Comparison of ENCODE assay signal across 15 cellular contexts in the genomic region with DNA sequence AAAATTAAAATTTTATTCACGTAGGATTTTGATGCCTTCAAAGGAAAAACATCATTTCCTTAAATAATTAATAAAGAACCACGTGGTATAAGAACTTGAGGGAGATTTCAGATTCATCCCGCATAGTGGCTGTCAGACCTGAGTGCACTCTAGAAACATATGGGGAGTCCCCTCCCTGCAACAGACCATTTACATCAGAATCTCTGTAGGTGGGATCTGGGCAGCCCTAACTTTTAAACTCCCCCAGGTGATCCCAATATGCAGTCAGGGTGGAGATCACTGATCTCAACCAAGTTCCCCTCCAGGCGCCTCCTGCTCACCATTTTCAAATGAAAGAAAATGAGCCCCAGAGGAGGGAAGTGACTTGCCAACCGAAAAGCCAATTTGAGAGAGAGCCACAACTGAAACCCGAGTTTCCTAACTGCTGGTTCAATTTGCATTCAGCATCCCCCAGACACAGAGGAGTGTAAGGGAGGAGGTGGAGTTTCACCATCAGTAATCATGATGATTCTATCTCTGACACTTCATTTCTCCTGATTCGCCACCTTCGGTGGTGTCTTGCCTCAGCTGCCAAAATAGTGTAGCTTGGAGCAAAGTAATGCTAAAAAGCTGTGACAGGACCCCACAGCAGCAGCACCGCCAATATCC. TPM values are rescaled to one million over a fixed set of nuclear protein-coding genes. Genes with fewer than 3 reads are reported as not detected.
DNase-seq lines count a peak whose midpoint lies in the region; ATAC-seq and TF ChIP-seq lines count a peak whose summit lies in the region.
"Had no signal": no experiment of that assay in that cellular context is flagged by ENCODE, and none has a peak within 500 bp of the region (broad histone marks: within the 10 kb centered on the region; RNA-seq: fewer than 3 reads in every experiment).

No MANE protein-coding gene starts in this region.

- no peak overlapping the region for H4K5ac ChIP-seq in mesendoderm (ENCODE audit: low read length)

- no peak overlapping the region for H3K4me2 ChIP-seq in mesendoderm (ENCODE audit: low read length)

- no peak overlapping the region for H3K56ac ChIP-seq in mesendoderm (ENCODE audit: low read length)

- peaks cover 0 to 6% (median 0%) of the 10 kb centered on the region in 7 donors for H3K9me3 Mint-ChIP-seq in CD14-positive monocyte
- H3K9me3 Mint-ChIP-seq: activated T-helper 1 cell treated with anti-CD3 and anti-CD28 coated beads, Interleukin-12 subunit alpha, Interleukin-12 subunit beta, Interleukin-2, Interleukin-4 antibody, amounts not matched to agents 30 ng/mL and 10 ng/mL and 1 ng/mL, durations not matched to agents 14 hours and 24 hours and 36 hours had no signal

- peaks cover 9% of the 10 kb centered on the region for H3K4me1 Mint-ChIP-seq in CD14-positive monocyte

- H2AK5ac ChIP-seq in mesendoderm (ENCODE audit: low read length) = no peak overlapping the region

- no peaks in the 10 kb centered on the region for H3K36me3 ChIP-seq in mesendoderm (ENCODE audit: control insufficient read depth, insufficient read depth, low read length)
- H3K36me3 ChIP-seq: esophagus squamous epithelium, HAP-1, WERI-Rb-1 had no signal

- H3K4me3 ChIP-seq in mesendoderm (ENCODE audit: low read length) = no peak overlapping the region
- H3K4me3 ChIP-seq: esophagus squamous epithelium, HAP-1 had no signal

- H4K8ac ChIP-seq in mesendoderm (ENCODE audit: low read depth, low read length) = no peak overlapping the region

- ATAC-seq in GM19351 (IDR thresholded peaks at IDR 0.05; ENCODE audit: unreplicated experiment) (peak; percentile 58), HG02763 (IDR thresholded peaks at IDR 0.05; ENCODE audit: unreplicated experiment) (peak; percentile 95), HG03521 (IDR thresholded peaks at IDR 0.05; ENCODE audit: unreplicated experiment) (peak; percentile 96), Right ventricle myocardium inferior (no peak)

- no peak overlapping the region for H2BK120ac ChIP-seq in mesendoderm (ENCODE audit: low read depth, low read length)

- no peak overlapping the region for H3K23ac ChIP-seq in mesendoderm (ENCODE audit: low read length)

- no peak overlapping the region for H3K9ac ChIP-seq in mesendoderm (ENCODE audit: low read length)

- H3K4me1 ChIP-seq in mesendoderm (ENCODE audit: control insufficient read depth, low read depth, low read length) = peaks cover 5% of the 10 kb centered on the region
- H3K4me1 ChIP-seq: HAP-1 had no signal

- H3K79me1 ChIP-seq in mesendoderm (ENCODE audit: low read length) = no peaks in the 10 kb centered on the region

- H3K79me2 ChIP-seq in mesendoderm (ENCODE audit: control insufficient read depth, insufficient read depth, low read length) = no peaks in the 10 kb centered on the region

- H3K27me3 Mint-ChIP-seq in CD14-positive monocyte (ENCODE audit: low read depth in 3 of 3) = no peaks in the 10 kb centered on the region

- H2BK5ac ChIP-seq in mesendoderm (ENCODE audit: low read length) = no peak overlapping the region

- no peak for TF ChIP-seq CTCF in CD14-positive monocyte (IDR thresholded peaks at IDR 0.05)

- no CpG with 5 or more reads among the region's 9 CpGs for WGBS in mesendoderm (ENCODE audit: extremely low coverage, insufficient coverage, low lambda C conversion rate)

- peak overlapping the region in 1 of 2 donors; percentile 16 for H3K4me3 Mint-ChIP-seq in CD14-positive monocyte
- H3K4me3 Mint-ChIP-seq: activated T-helper 1 cell treated with anti-CD3 and anti-CD28 coated beads, Interleukin-12 subunit alpha, Interleukin-12 subunit beta, Interleukin-2, Interleukin-4 antibody, amounts not matched to agents 30 ng/mL and 10 ng/mL and 1 ng/mL, durations not matched to agents 14 hours and 24 hours and 36 hours had no signal

- no peak overlapping the region for H3K27ac ChIP-seq in mesendoderm (ENCODE audit: low read depth, low read length)
- H3K27ac ChIP-seq: esophagus squamous epithelium, WERI-Rb-1 had no signal

- DNase-seq in mesendoderm = peak; percentile 50
- no peak for DNase-seq in Right ventricle myocardium inferior (ENCODE audit: missing footprints)
- DNase-seq in CD14-positive monocyte (ENCODE audit: low spot score) = no peak
- no peak for DNase-seq in HuH-7.5 (ENCODE audit: low spot score)
- DNase-seq: Calu3, esophagus squamous epithelium, occipital lobe, SHP77, T-helper 1 cell, WERI-Rb-1 had no signal

- H3K27ac Mint-ChIP-seq in CD14-positive monocyte = peak overlapping the region in 1 of 7 donors; percentile 35
- H3K27ac Mint-ChIP-seq: activated T-helper 1 cell treated with anti-CD3 and anti-CD28 coated beads, Interleukin-12 subunit alpha, Interleukin-12 subunit beta, Interleukin-2, Interleukin-4 antibody, amounts not matched to agents 30 ng/mL and 10 ng/mL and 1 ng/mL, durations not matched to agents 14 hours and 24 hours and 36 hours had no signal

- H2BK15ac ChIP-seq in mesendoderm (replicated peaks; ENCODE audit: low read depth) = no peak overlapping the region

- no peaks in the 10 kb centered on the region for H3K27me3 ChIP-seq in mesendoderm (ENCODE audit: insufficient read depth, low read length, poor library complexity)
- H3K27me3 ChIP-seq: esophagus squamous epithelium had no signal

- no peaks in the 10 kb centered on the region for H3K36me3 Mint-ChIP-seq in CD14-positive monocyte

- no peak overlapping the region for H3K18ac ChIP-seq in mesendoderm (ENCODE audit: low read length)

- intact Hi-C loops in Right ventricle myocardium inferior (cut with DNase I) = no loop called here
- intact Hi-C loops in CD14-positive monocyte (cut with micrococcal nuclease) = no loop called here

- no peak overlapping the region for H3K4ac ChIP-seq in mesendoderm (ENCODE audit: low read depth, low read length)

RNA-seq across cellular contexts. Expression of gene RNF150, which starts 11.4 kb away (rescaled TPM):
- 2.5 TPM for polyA plus RNA-seq in mesendoderm (2013, experiment 1 of 2)
- polyA plus RNA-seq in mesendoderm (2013, experiment 2 of 2) = 2.5 TPM
- 56.1 TPM for total RNA-seq in Right ventricle myocardium inferior
- polyA plus RNA-seq in CD14-positive monocyte = under 1 TPM in 1 of 2 donors, not detected in 1; 0.21 TPM
- total RNA-seq: activated T-helper 1 cell treated with anti-CD3 and anti-CD28 coated beads, Interleukin-12 subunit alpha, Interleukin-12 subunit beta, Interleukin-2, Interleukin-4 antibody, amounts not matched to agents 30 ng/mL and 10 ng/mL and 1 ng/mL, durations not matched to agents 14 hours and 24 hours and 36 hours had no signal
